23 cellular contexts compared by ENCODE assay signal in the genomic region with DNA sequence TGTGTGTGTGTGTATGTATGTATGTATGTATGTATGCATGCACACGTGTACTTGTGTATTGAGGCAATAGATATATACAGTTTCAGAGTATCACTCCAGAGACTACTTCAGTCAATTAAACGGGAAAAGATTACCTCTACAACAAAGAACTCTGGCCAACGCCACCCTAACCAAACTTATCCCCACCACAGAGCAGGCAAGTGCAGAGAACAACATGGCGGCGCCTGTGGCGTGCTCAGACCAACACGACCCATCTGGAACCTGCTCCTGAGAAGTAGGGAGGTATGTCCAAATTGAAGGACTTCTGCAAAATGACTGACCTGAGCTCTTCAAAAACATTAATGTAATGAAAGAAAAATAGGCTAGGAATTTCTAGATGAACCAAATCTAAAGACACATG. TPM values are rescaled to one million over a fixed set of nuclear protein-coding genes. Genes with fewer than 3 reads are reported as not detected.
DNase-seq lines count a peak whose midpoint lies in the region; ATAC-seq, FAIRE-seq and TF ChIP-seq lines count a peak whose summit lies in the region.
"Had no signal": no experiment of that assay in that cellular context is flagged by ENCODE, and none has a peak within 500 bp of the region (broad histone marks: within the 10 kb centered on the region; RNA-seq: fewer than 3 reads in every experiment).

No MANE protein-coding gene starts in this region.

- TF ChIP-seq CTCF in activated CD8-positive, alpha-beta T cell treated with anti-CD3 and anti-CD28 coated beads for 36 hours (IDR thresholded peaks at IDR 0.05), result no peak
- TF ChIP-seq CTCF in chondrocyte (IDR thresholded peaks at IDR 0.05), result no peak
- no peak for TF ChIP-seq CTCF in psoas muscle (IDR thresholded peaks at IDR 0.05)
- no peak for TF ChIP-seq CTCF in foreskin fibroblast (IDR thresholded peaks at IDR 0.05; ENCODE audit: low read depth, low read length)

- peaks cover 44% of the 10 kb centered on the region for H3F3A ChIP-seq in GM23248 (ENCODE audit: insufficient read depth)

- H3K27ac ChIP-seq in GM23248 (peak overlapping the region; percentile 80; the same call in 1 of the 2 replicates), psoas muscle (peak overlapping the region; percentile 61)
- H3K27ac ChIP-seq: KMS-11, neutrophil, suprapubic skin had no signal

- H3K27me3 ChIP-seq in GM23248 (replicated peaks; ENCODE audit: insufficient read depth) (no peaks in the 10 kb centered on the region), psoas muscle (ENCODE audit: insufficient read depth in 3 of 3, low read length in 2 of 3) (no peaks in the 10 kb centered on the region)
- H3K27me3 ChIP-seq: hepatocyte, neutrophil, suprapubic skin had no signal

- H2AFZ ChIP-seq in GM23248, result no peak overlapping the region
- H2AFZ ChIP-seq: hepatocyte had no signal

- intact Hi-C loops in activated CD8-positive, alpha-beta T cell treated with anti-CD3 and anti-CD28 coated beads for 36 hours (cut with micrococcal nuclease), result no loop called here
- intact Hi-C loops in psoas muscle (cut with DNase I), result no loop called here

- H3K27me3 Mint-ChIP-seq in activated CD8-positive, alpha-beta T cell treated with anti-CD3 and anti-CD28 coated beads for 36 hours, result no peaks in the 10 kb centered on the region
- H3K27me3 Mint-ChIP-seq in activated CD8-positive, alpha-beta T cell treated with anti-CD3 and anti-CD28 coated beads, Interleukin-2, amount 10 ng/mL, durations not matched to agents 7 days and 5 days (ENCODE audit: low read depth), result no peaks in the 10 kb centered on the region
- H3K27me3 Mint-ChIP-seq in chondrocyte (ENCODE audit: low read depth), result no peaks in the 10 kb centered on the region
- H3K27me3 Mint-ChIP-seq: activated B cell treated with CpG ODN at 0.5 μM for 24 hours had no signal

- H3K36me3 ChIP-seq in GM23248 (ENCODE audit: low read depth), result peaks cover 12% of the 10 kb centered on the region; the same call in 1 of the 2 replicates
- peaks cover 0 to 32% of the 10 kb centered on the region in 2 donors for H3K36me3 ChIP-seq in psoas muscle (ENCODE audit: insufficient read depth in 1 of 2, low read depth in 1 of 2)

- POLR2A ChIA-PET in activated CD8-positive, alpha-beta T cell treated with anti-CD3 and anti-CD28 coated beads for 36 hours (lab: Charles Lee), result no interaction called here
- POLR2A ChIA-PET in activated CD8-positive, alpha-beta T cell treated with anti-CD3 and anti-CD28 coated beads, Interleukin-2, amount 10 ng/mL, durations not matched to agents 7 days and 5 days (lab: Charles Lee), result no interaction called here

- H3K4me1 ChIP-seq in GM23248 (ENCODE audit: insufficient read depth), result peaks cover 44% of the 10 kb centered on the region
- peaks cover 80% of the 10 kb centered on the region for H3K4me1 ChIP-seq in psoas muscle

- H3K9me3 ChIP-seq in GM23248 (ENCODE audit: low read depth) (no peaks in the 10 kb centered on the region), psoas muscle (no peaks in the 10 kb centered on the region)
- H3K9me3 ChIP-seq: HAP-1, left ventricle myocardium inferior, neutrophil, suprapubic skin had no signal

- in situ Hi-C loops in GM23248 (cut with MboI), result no loop called here

- 80 to 87% methylated on average over 7 of the region's 7 CpGs for WGBS in GM23248 (ENCODE audit: low coverage in 1 of 2, low lambda C conversion rate in 2 of 2, missing lambda C conversion rate in 2 of 2), 2 experiments
- 72 to 78% (median 77%) methylated on average over 7 of the region's 7 CpGs for WGBS in psoas muscle, 3 donors

- H3K4me2 ChIP-seq in GM23248 (ENCODE audit: unreplicated experiment), result no peak overlapping the region
- H3K4me2 ChIP-seq: KMS-11 had no signal

- ATAC-seq in activated CD8-positive, alpha-beta T cell treated with anti-CD3 and anti-CD28 coated beads for 36 hours, result no peak
- no peak for ATAC-seq in activated CD8-positive, alpha-beta T cell treated with anti-CD3 and anti-CD28 coated beads, Interleukin-2, amount 10 ng/mL, durations not matched to agents 7 days and 5 days
- no peak for ATAC-seq in psoas muscle

- DNase-seq in activated CD8-positive, alpha-beta T cell treated with anti-CD3 and anti-CD28 coated beads for 36 hours, result no peak
- no peak for DNase-seq in activated CD8-positive, alpha-beta T cell treated with anti-CD3 and anti-CD28 coated beads, Interleukin-2, amount 10 ng/mL, durations not matched to agents 7 days and 5 days
- DNase-seq in GM23248 (no peak), chondrocyte (ENCODE audit: low spot score) (no peak), psoas muscle (no peak), foreskin fibroblast (no peak), GF-D8 (lab: John Stamatoyannopoulos, UW) (no peak), HTR-8/SVneo (ENCODE audit: insufficient read length, low spot score) (no peak)
- DNase-seq: activated B cell treated with CpG ODN at 0.5 μM for 24 hours; activated effector memory CD4-positive, alpha-beta T cell treated with Interleukin-2 at 50 U/mL for 16 hours; amygdala; GDM1; left ventricle myocardium inferior; NCI-H2029; NCI-H510A treated with DMSO at 0.1 percent for 48 hours; RPMI8226; T-helper 9 cell had no signal

- peaks cover 72% of the 10 kb centered on the region for H3K4me1 Mint-ChIP-seq in activated CD8-positive, alpha-beta T cell treated with anti-CD3 and anti-CD28 coated beads for 36 hours (ENCODE audit: low read depth)
- peaks cover 70% of the 10 kb centered on the region for H3K4me1 Mint-ChIP-seq in activated CD8-positive, alpha-beta T cell treated with anti-CD3 and anti-CD28 coated beads, Interleukin-2, amount 10 ng/mL, durations not matched to agents 7 days and 5 days (ENCODE audit: low read depth)
- H3K4me1 Mint-ChIP-seq in chondrocyte (ENCODE audit: low read depth), result peaks cover 74% of the 10 kb centered on the region

- FAIRE-seq in HTR-8/SVneo (lab: Jason Lieb, UNC), result no peak

- peaks cover 42% of the 10 kb centered on the region for H3K36me3 Mint-ChIP-seq in activated CD8-positive, alpha-beta T cell treated with anti-CD3 and anti-CD28 coated beads for 36 hours (ENCODE audit: low read depth)
- peaks cover 45% of the 10 kb centered on the region for H3K36me3 Mint-ChIP-seq in activated CD8-positive, alpha-beta T cell treated with anti-CD3 and anti-CD28 coated beads, Interleukin-2, amount 10 ng/mL, durations not matched to agents 7 days and 5 days (ENCODE audit: low read depth)
- peaks cover 12% of the 10 kb centered on the region for H3K36me3 Mint-ChIP-seq in chondrocyte (ENCODE audit: low read depth)

- CTCF ChIA-PET in activated CD8-positive, alpha-beta T cell treated with anti-CD3 and anti-CD28 coated beads for 36 hours (lab: Charles Lee), result interaction anchor here (2.1 kb wide), 1 partner anchor 13 kb away, joined by 10 read pairs; a partner anchor contains a TSS
- CTCF ChIA-PET in activated CD8-positive, alpha-beta T cell treated with anti-CD3 and anti-CD28 coated beads, Interleukin-2, amount 10 ng/mL, durations not matched to agents 7 days and 5 days (lab: Charles Lee), result interaction anchor here (1.0 kb wide), 1 partner anchor 69 kb away, joined by 4 read pairs; no protein-coding TSS in a partner anchor

- H3K9me2 ChIP-seq in GM23248 (ENCODE audit: insufficient read depth), result no peaks in the 10 kb centered on the region

- H3K79me2 ChIP-seq in GM23248 (ENCODE audit: insufficient read depth), result peaks cover 100% of the 10 kb centered on the region

- H3K4me3 ChIP-seq in GM23248, result no peak overlapping the region
- H3K4me3 ChIP-seq in psoas muscle, result no peak overlapping the region
- H3K4me3 ChIP-seq in foreskin fibroblast (ENCODE audit: low read depth in 1 of 2, low read length in 2 of 2), result no peak overlapping the region
- H3K4me3 ChIP-seq: HAP-1, hepatocyte, left ventricle myocardium inferior, suprapubic skin had no signal

- no peaks in the 10 kb centered on the region for H3K9me3 Mint-ChIP-seq in activated CD8-positive, alpha-beta T cell treated with anti-CD3 and anti-CD28 coated beads for 36 hours
- no peaks in the 10 kb centered on the region for H3K9me3 Mint-ChIP-seq in activated CD8-positive, alpha-beta T cell treated with anti-CD3 and anti-CD28 coated beads, Interleukin-2, amount 10 ng/mL, durations not matched to agents 7 days and 5 days (ENCODE audit: insufficient read depth)
- no peaks in the 10 kb centered on the region for H3K9me3 Mint-ChIP-seq in chondrocyte (ENCODE audit: low read depth)
- H3K9me3 Mint-ChIP-seq: activated B cell treated with CpG ODN at 0.5 μM for 24 hours, CD14-positive monocyte had no signal

- peaks cover 68% of the 10 kb centered on the region for H4K20me1 ChIP-seq in GM23248 (ENCODE audit: insufficient read depth)

- H3K9ac ChIP-seq in GM23248, result no peak overlapping the region
- H3K9ac ChIP-seq: KMS-11 had no signal

- peak overlapping the region; percentile 62 for H3K27ac Mint-ChIP-seq in activated CD8-positive, alpha-beta T cell treated with anti-CD3 and anti-CD28 coated beads for 36 hours
- H3K27ac Mint-ChIP-seq in activated CD8-positive, alpha-beta T cell treated with anti-CD3 and anti-CD28 coated beads, Interleukin-2, amount 10 ng/mL, durations not matched to agents 7 days and 5 days, result no peak overlapping the region
- peak overlapping the region; percentile 24 for H3K27ac Mint-ChIP-seq in chondrocyte (ENCODE audit: unreplicated experiment)
- H3K27ac Mint-ChIP-seq: activated B cell treated with CpG ODN at 0.5 μM for 24 hours had no signal

- H3K4me3 Mint-ChIP-seq in activated CD8-positive, alpha-beta T cell treated with anti-CD3 and anti-CD28 coated beads for 36 hours, result no peak overlapping the region
- H3K4me3 Mint-ChIP-seq in activated CD8-positive, alpha-beta T cell treated with anti-CD3 and anti-CD28 coated beads, Interleukin-2, amount 10 ng/mL, durations not matched to agents 7 days and 5 days, result no peak overlapping the region
- no peak overlapping the region for H3K4me3 Mint-ChIP-seq in chondrocyte (ENCODE audit: unreplicated experiment)
- H3K4me3 Mint-ChIP-seq: activated B cell treated with CpG ODN at 0.5 μM for 24 hours, CD14-positive monocyte had no signal

RNA-seq across cellular contexts. Expression of a gene that starts 12.4 kb away (rescaled TPM):
- 100 to 1,000 TPM; 149 to 153 TPM for total RNA-seq in activated CD8-positive, alpha-beta T cell treated with anti-CD3 and anti-CD28 coated beads for 36 hours
- 100 to 1,000 TPM; 138 to 148 TPM for total RNA-seq in activated CD8-positive, alpha-beta T cell treated with anti-CD3 and anti-CD28 coated beads, Interleukin-2, amount 10 ng/mL, durations not matched to agents 7 days and 5 days
- total RNA-seq in GM23248 (2014; rRNA removed; shearing (Covaris generic)), result 154 and 161 TPM in 2 replicates
- polyA plus RNA-seq in GM23248 (2016; fragmentation: Nextera tagmentation; extraction: Ambion mirVana) (70.6 and 75.1 TPM in 2 replicates), psoas muscle (10 to 100 TPM; 46.4 to 80.5 (median 76.5) TPM)
- total RNA-seq in chondrocyte (228 to 248 TPM (median 239 TPM) in 3 replicates), psoas muscle (100 to 1,000 TPM; 150 to 287 (median 183) TPM)
